ENCODE assay signal across 17 cellular contexts in genomic region chr1:58585591-58586151, GRCh38. TPM values are rescaled to one million over a fixed set of nuclear protein-coding genes. Genes with fewer than 3 reads are reported as not detected.
DNase-seq lines count a peak whose midpoint lies in the region; ATAC-seq and TF ChIP-seq lines count a peak whose summit lies in the region.
"Had no signal": no experiment of that assay in that cellular context is flagged by ENCODE, and none has a peak within 500 bp of the region (broad histone marks: within the 10 kb centered on the region; RNA-seq: fewer than 3 reads in every experiment).

No MANE protein-coding gene starts in this region.

- H3K27me3 ChIP-seq in SK-N-SH (ENCODE audit: insufficient read depth) (no peaks in the 10 kb centered on the region), lung (ENCODE audit: control insufficient read depth, insufficient read depth) (no peaks in the 10 kb centered on the region), uterus (peaks cover 0 to 2% of the 10 kb centered on the region in 2 donors)

- peaks cover 0 to 4% of the 10 kb centered on the region in 2 donors for H3K4me1 Mint-ChIP-seq in natural killer cell

- no peak overlapping the region for H3K9ac ChIP-seq in SK-N-SH

- H3K4me1 ChIP-seq in SK-N-SH (ENCODE audit: control insufficient read depth in 1 of 2, insufficient read depth in 2 of 2, low read depth in 1 of 2, low read length in 1 of 2) (peaks cover 0 to 12% of the 10 kb centered on the region in 2 experiments; a peak in 2 of 4 replicates), lung (ENCODE audit: control insufficient read depth in 2 of 2, insufficient read depth in 2 of 2, low read length in 2 of 2) (peaks cover 0 to 6% of the 10 kb centered on the region in 2 donors), uterus (peaks cover 0 to 13% of the 10 kb centered on the region in 2 donors)

- TF ChIP-seq RAD21 in SK-N-SH (IDR thresholded peaks at IDR 0.05; ENCODE audit: low read length): no peak

- H3K27ac ChIP-seq in SK-N-SH (ENCODE audit: low read depth in 2 of 2, low read length in 1 of 2) (peak overlapping the region; percentile 48 to 85; a peak in 2 of 4 replicates), coronary artery (peak overlapping the region; percentile 66 to 90), lung (ENCODE audit: low read depth in 1 of 2, low read length in 1 of 2) (peak overlapping the region in 1 of 2 donors; percentile 91), uterus (peak overlapping the region; percentile 85 to 87), caudate nucleus (ENCODE audit: low read depth, low read length) (no peak overlapping the region)

- no peaks in the 10 kb centered on the region for H3K79me2 ChIP-seq in SK-N-SH (ENCODE audit: insufficient read depth)

- ATAC-seq in SK-N-SH treated with all-trans-retinoic acid at 6 μM for 48 hours: no peak; the same call in 2 of the 3 replicates
- ATAC-seq in lung (ENCODE audit: insufficient read depth, low FRiP score): peak; percentile 14
- no peak for ATAC-seq in natural killer cell
- no peak for ATAC-seq in HG02981 (IDR thresholded peaks at IDR 0.05; ENCODE audit: unreplicated experiment)
- ATAC-seq: activated CD8-positive, alpha-beta T cell treated with anti-CD3 and anti-CD28 coated beads for 36 hours had no signal

- no peaks in the 10 kb centered on the region for H3K36me3 Mint-ChIP-seq in natural killer cell

- POLR2A ChIA-PET in SK-N-SH (lab: Yijun Ruan, JAX): interaction anchor here (1.2 kb wide), 1 partner anchor 9 kb away, joined by 3 read pairs; no protein-coding TSS in a partner anchor

- no peak for TF ChIP-seq POLR2A in uterus (IDR thresholded peaks at IDR 0.05)

- no peak overlapping the region for H3K4me3 Mint-ChIP-seq in natural killer cell
- H3K4me3 Mint-ChIP-seq: activated CD8-positive, alpha-beta T cell treated with anti-CD3 and anti-CD28 coated beads for 36 hours had no signal

- H3K36me3 ChIP-seq in SK-N-SH (replicated peaks in 1 of 2; ENCODE audit: control insufficient read depth in 1 of 2, insufficient read depth in 2 of 2, low read length in 1 of 2): no peaks in the 10 kb centered on the region
- no peaks in the 10 kb centered on the region for H3K36me3 ChIP-seq in lung (ENCODE audit: control insufficient read depth in 2 of 2, insufficient read depth in 2 of 2, low read length in 2 of 2)
- no peaks in the 10 kb centered on the region for H3K36me3 ChIP-seq in uterus

- no peak for TF ChIP-seq EP300 in SK-N-SH (IDR thresholded peaks at IDR 0.05; ENCODE audit: borderline replicate concordance in 1 of 2, low read depth in 1 of 2, low read length in 1 of 2)

- intact Hi-C loops in uterus (cut with DNase I; ENCODE audit: low total_unique reads) (no loop called here), natural killer cell (cut with micrococcal nuclease) (no loop called here)

- H3K4me2 ChIP-seq in SK-N-SH: no peak overlapping the region

- no peaks in the 10 kb centered on the region for H3K9me2 ChIP-seq in SK-N-SH

- DNase-seq in SK-N-SH: no peak
- DNase-seq in coronary artery (ENCODE audit: low spot score): no peak
- DNase-seq in lung (ENCODE audit: low spot score): peak; percentile 67
- peak in 1 of 2 donors; percentile 49 for DNase-seq in uterus
- no peak for DNase-seq in natural killer cell
- no peak for DNase-seq in caudate nucleus (lab: John Stamatoyannopoulos, UW)
- DNase-seq: activated CD8-positive, alpha-beta T cell treated with anti-CD3 and anti-CD28 coated beads for 36 hours; activated naive CD4-positive, alpha-beta T cell; left cardiac atrium; NCI-H1436; NCI-H524 treated with DMSO at 0.1 percent for 48 hours; small intestine; T-helper 9 cell; trophoblast cell had no signal

- H3K27me3 Mint-ChIP-seq in natural killer cell (ENCODE audit: low read depth in 2 of 2): peaks cover 27 to 36% of the 10 kb centered on the region in 2 donors

- TF ChIP-seq CTCF in SK-N-SH (IDR thresholded peaks at IDR 0.05) (no peak), coronary artery (IDR thresholded peaks at IDR 0.05) (no peak), lung (IDR thresholded peaks at IDR 0.05; ENCODE audit: control extremely low read depth, extremely low read depth) (no peak), uterus (IDR thresholded peaks at IDR 0.05) (no peak), natural killer cell (IDR thresholded peaks at IDR 0.05) (no peak)

- CTCF ChIA-PET in SK-N-SH (lab: Yijun Ruan, JAX): interaction anchor here (1.0 to 1.2 kb wide), 2 partner anchors 10 to 12 kb away, joined by 3 read pairs; no protein-coding TSS in a partner anchor

- H3K9me3 Mint-ChIP-seq in natural killer cell: no peaks in the 10 kb centered on the region
- H3K9me3 Mint-ChIP-seq: activated CD8-positive, alpha-beta T cell treated with anti-CD3 and anti-CD28 coated beads for 36 hours had no signal

- WGBS in SK-N-SH (ENCODE audit: low lambda C conversion rate): 91% methylated on average over 3 of the region's 3 CpGs
- 27 to 41% methylated on average over 3 of the region's 3 CpGs for WGBS in lung, 2 donors

- no peaks in the 10 kb centered on the region for H3K9me3 ChIP-seq in SK-N-SH
- H3K9me3 ChIP-seq in lung (ENCODE audit: control insufficient read depth in 2 of 2, insufficient read depth in 1 of 2, low read length in 1 of 2): peaks cover 0 to 2% of the 10 kb centered on the region in 2 donors
- no peaks in the 10 kb centered on the region for H3K9me3 ChIP-seq in uterus

- H3F3A ChIP-seq in SK-N-SH (replicated peaks; ENCODE audit: insufficient read depth): peaks cover 12% of the 10 kb centered on the region

- H2AFZ ChIP-seq in SK-N-SH (ENCODE audit: low read depth): no peak overlapping the region

- no peaks in the 10 kb centered on the region for H4K20me1 ChIP-seq in SK-N-SH (ENCODE audit: insufficient read depth)

- H3K27ac Mint-ChIP-seq in natural killer cell: no peak overlapping the region
- H3K27ac Mint-ChIP-seq: activated CD8-positive, alpha-beta T cell treated with anti-CD3 and anti-CD28 coated beads for 36 hours had no signal

- H3K4me3 ChIP-seq in SK-N-SH (ENCODE audit: low read depth in 2 of 2, low read length in 1 of 2): no peak overlapping the region
- no peak overlapping the region for H3K4me3 ChIP-seq in coronary artery
- H3K4me3 ChIP-seq in lung: no peak overlapping the region
- no peak overlapping the region for H3K4me3 ChIP-seq in uterus

TF ChIP-seq in SK-N-SH, 30 proteins besides CTCF, POLR2A, EP300 and RAD21 (continues in another document):
- TF ChIP-seq FOXJ3 (CRISPR knock-in tag; IDR thresholded peaks at IDR 0.05) (no peak), RXRA (IDR thresholded peaks at IDR 0.05; ENCODE audit: borderline replicate concordance, low read depth) (no peak), JUND (IDR thresholded peaks at IDR 0.05) (no peak), TEAD4 (IDR thresholded peaks at IDR 0.05; ENCODE audit: borderline replicate concordance, insufficient read depth) (no peak)

TF ChIP-seq in SK-N-SH treated with all-trans-retinoic acid at 6 μM for 48 hours, 23 proteins besides CTCF, POLR2A, EP300 and RAD21 (continues in another document):
- TF ChIP-seq ZNF70 (CRISPR knock-in tag; IDR thresholded peaks at IDR 0.05) (no peak), ZFP3 (CRISPR knock-in tag; IDR thresholded peaks at IDR 0.05) (no peak), TOX (CRISPR knock-in tag; IDR thresholded peaks at IDR 0.05; ENCODE audit: borderline replicate concordance) (no peak), CSDC2 (CRISPR knock-in tag; IDR thresholded peaks at IDR 0.05) (no peak), ESRRG (CRISPR knock-in tag; IDR thresholded peaks at IDR 0.05) (no peak), GLIS3 (CRISPR knock-in tag; IDR thresholded peaks at IDR 0.05) (no peak), ZNF565 (CRISPR knock-in tag; conservative IDR thresholded peaks at IDR 0.05; ENCODE audit: low read depth) (no peak), PATZ1 (CRISPR knock-in tag; IDR thresholded peaks at IDR 0.05; ENCODE audit: borderline replicate concordance) (no peak), ISL1 (CRISPR knock-in tag; IDR thresholded peaks at IDR 0.05) (no peak), PPARA (CRISPR knock-in tag; IDR thresholded peaks at IDR 0.05; ENCODE audit: borderline replicate concordance) (no peak), SNAI2 (CRISPR knock-in tag; IDR thresholded peaks at IDR 0.05) (no peak), OSR1 (CRISPR knock-in tag; IDR thresholded peaks at IDR 0.05) (no peak)

RNA-seq across cellular contexts. Expression of gene TACSTD2, which starts 8.6 kb away (rescaled TPM):
- polyA plus RNA-seq in SK-N-SH (2012; rRNA removed): 0.02 TPM in 1 of 2 replicates, not detected in the other
- 0.01 TPM in 2 replicates for polyA plus RNA-seq in SK-N-SH (2012; cell fraction: cytosol; rRNA removed)
- polyA plus RNA-seq in SK-N-SH (2012; cell fraction: nucleus; rRNA removed): 0.15 and 0.18 TPM in 2 replicates
- total RNA-seq in lung: 100 to 1,000 TPM in 1 of 2 donors, 10 to 100 TPM in 1; 55.5 to 187 TPM
- polyA plus RNA-seq in lung: 100 to 1,000 TPM; 140 to 204 TPM
- total RNA-seq in uterus: 10 to 100 TPM in 1 of 4 donors, under 1 TPM in 2, not detected in 1; 0.26 to 24.8 (median 0.73) TPM
- under 1 TPM in 1 of 3 donors, not detected in 2; 0.21 TPM for total RNA-seq in natural killer cell
- polyA plus RNA-seq: neural cell had no signal

RNA-seq across cellular contexts. Expression of gene OMA1, which starts 39.1 kb away (rescaled TPM):
- polyA plus RNA-seq in SK-N-SH (2012; rRNA removed) (6.9 and 9.1 TPM in 2 replicates), lung (10 to 100 TPM; 13.2 to 18.2 TPM)
- polyA plus RNA-seq in SK-N-SH (2012; cell fraction: cytosol; rRNA removed): 9.0 and 10.3 TPM in 2 replicates
- polyA plus RNA-seq in SK-N-SH (2012; cell fraction: nucleus; rRNA removed): 6.0 and 9.8 TPM in 2 replicates
- total RNA-seq in lung (10 to 100 TPM; 28.3 to 52.1 TPM), uterus (10 to 100 TPM; 45.9 to 97.6 (median 65.4) TPM), natural killer cell (10 to 100 TPM; 27.2 to 41.1 (median 31.2) TPM)
